Comparison of ENCODE assay signal across 8 cellular contexts in genomic region chr12:107912421-107913004, GRCh38.
DNase-seq lines count a peak whose midpoint lies in the region; ATAC-seq and TF ChIP-seq lines count a peak whose summit lies in the region.

No MANE protein-coding gene starts in this region.

- H3K27ac ChIP-seq in OCI-LY7 (ENCODE audit: low read depth, low read length, poor library complexity, severe bottlenecking) (no peak overlapping the region), cardiac muscle cell (no peak overlapping the region)

- peaks cover 41% of the 10 kb centered on the region for H3K27me3 ChIP-seq in cardiac muscle cell

- DNase-seq in OCI-LY7 (ENCODE audit: low spot score) (peak; percentile 14), cardiac muscle cell (ENCODE audit: low read depth in 1 of 2, low spot score in 1 of 2) (peak; percentile 39 to 60), retinal pigment epithelial cell (ENCODE audit: low read depth) (no peak), T1000 (lab: John Stamatoyannopoulos, UW) (no peak), SK-N-DZ (ENCODE audit: low spot score) (no peak)
- peak; percentile 19 for DNase-seq in activated gamma-delta T cell treated with anti-CD3 and anti-CD28 coated beads, Interleukin-2, amount 50 U/mL, for 16 hours (ENCODE audit: low read depth)

- no peak overlapping the region for H3K4me2 ChIP-seq in OCI-LY7 (ENCODE audit: low read length)

- peak; percentile 76 for ATAC-seq in HG02678 (IDR thresholded peaks at IDR 0.05; ENCODE audit: unreplicated experiment)

- no peaks in the 10 kb centered on the region for H3K9me2 ChIP-seq in OCI-LY7 (ENCODE audit: insufficient read depth, low read length)

- H3K36me3 ChIP-seq in OCI-LY7 (ENCODE audit: insufficient read depth, low read length) (no peaks in the 10 kb centered on the region), cardiac muscle cell (no peaks in the 10 kb centered on the region)

- TF ChIP-seq CTCF in GM12872 (IDR thresholded peaks at IDR 0.05; ENCODE audit: insufficient read depth, low read depth, low read length), result peak; percentile 96
- TF ChIP-seq CTCF in OCI-LY7 (conservative IDR thresholded peaks at IDR 0.05; ENCODE audit: low read length), result peak; percentile 78
- peak; percentile 61 for TF ChIP-seq CTCF in cardiac muscle cell (IDR thresholded peaks at IDR 0.05; ENCODE audit: low read depth, low read length)
- peak; percentile 83 for TF ChIP-seq CTCF in retinal pigment epithelial cell (conservative IDR thresholded peaks at IDR 0.05; ENCODE audit: low read depth, low read length)

- H3K9me3 ChIP-seq in OCI-LY7 (ENCODE audit: low read length), result no peaks in the 10 kb centered on the region
- no peaks in the 10 kb centered on the region for H3K9me3 ChIP-seq in cardiac muscle cell (ENCODE audit: low read depth)

- no TSS peak for BruUV-seq in OCI-LY7 (replicated peaks; lab: Mats Ljungman, UMichigan)

- H3K79me2 ChIP-seq in OCI-LY7 (ENCODE audit: insufficient read depth, low read depth, low read length), result no peaks in the 10 kb centered on the region

- no peaks in the 10 kb centered on the region for H4K20me1 ChIP-seq in OCI-LY7 (ENCODE audit: insufficient read depth, low read length)

- H2AFZ ChIP-seq in OCI-LY7 (ENCODE audit: low read length), result no peak overlapping the region

- H3K4me1 ChIP-seq in OCI-LY7 (ENCODE audit: insufficient read depth, low read length, poor library complexity, severe bottlenecking) (no peaks in the 10 kb centered on the region), cardiac muscle cell (ENCODE audit: low read depth) (no peaks in the 10 kb centered on the region)

- no peak overlapping the region for H3K4me3 ChIP-seq in OCI-LY7 (ENCODE audit: low read depth, low read length, poor library complexity, severe bottlenecking)
- peak overlapping the region; percentile 12 for H3K4me3 ChIP-seq in cardiac muscle cell
- peak overlapping the region; percentile 13 for H3K4me3 ChIP-seq in retinal pigment epithelial cell (ENCODE audit: low read length)

- POLR2A ChIA-PET in OCI-LY7 (lab: Charles Lee), result no interaction called here

- CTCF ChIA-PET in OCI-LY7 (lab: Charles Lee; ENCODE audit: unreplicated experiment), result no interaction called here

- intact Hi-C loops in OCI-LY7 (cut with micrococcal nuclease; ENCODE audit: unreplicated experiment), result loop anchor here (10.0 kb wide), 2 partner anchors 282 to 602 kb away; partner anchors contain the start of gene FICD

Comparison
In these comparisons a context has a peak if more than half of its experiments do, and no peak if none do; other contexts are left out.
1. DNase-seq: peak in OCI-LY7 (single experiment), activated gamma-delta T cell treated with anti-CD3 and anti-CD28 coated beads, Interleukin-2, amount 50 U/mL, for 16 hours (single experiment) and cardiac muscle cell (2 of 2); none in retinal pigment epithelial cell (single experiment), T1000 (single experiment) and SK-N-DZ (single experiment).
2. Peak in every context shown above with its lines, with median percentiles within 50 percentile points of each other: CTCF ChIP-seq.